Comparison of ENCODE assay signal across 21 cellular contexts in the genomic region with DNA sequence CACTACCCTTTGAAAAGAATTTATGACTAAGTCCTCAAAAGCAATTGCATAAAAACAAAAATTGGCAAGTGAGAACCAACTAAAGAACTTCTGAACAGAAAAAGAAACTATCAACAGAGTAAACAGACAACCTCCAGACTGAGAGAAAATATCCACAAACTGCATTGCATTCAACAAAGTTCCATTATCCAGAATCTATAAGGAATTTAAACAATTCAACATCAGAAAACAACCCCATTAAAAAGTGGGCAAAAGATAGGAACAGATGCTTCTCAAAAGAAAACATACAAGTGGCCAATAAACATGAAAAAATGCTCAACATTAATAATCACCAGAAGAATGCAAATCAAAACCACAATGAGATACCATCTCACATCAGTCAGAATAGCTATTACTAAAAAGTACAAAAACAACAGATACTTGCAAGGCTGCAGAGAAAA.
DNase-seq lines count a peak whose midpoint lies in the region; ATAC-seq and TF ChIP-seq lines count a peak whose summit lies in the region.
"Had no signal": no experiment of that assay in that cellular context is flagged by ENCODE, and none has a peak within 500 bp of the region (broad histone marks: within the 10 kb centered on the region; RNA-seq: fewer than 3 reads in every experiment).

No MANE protein-coding gene starts in this region.

- peak overlapping the region; percentile 28 for H3K27ac Mint-ChIP-seq in mesothelial cell of epicardium
- no peak overlapping the region for H3K27ac Mint-ChIP-seq in activated T-cell treated with anti-CD3 and anti-CD28 coated beads, Interleukin-2, amount 50 U/mL, for 24 hours
- H3K27ac Mint-ChIP-seq: activated naive CD4-positive, alpha-beta T cell treated with anti-CD3 and anti-CD28 coated beads, Interleukin-2, amount 50 U/mL, for 24 hours; IgD-negative memory B cell; natural killer cell treated with Interleukin-12 subunit alpha and Interleukin-12 subunit beta and Interleukin-15 and Interleukin-18, amount 100 ng/mL, for 72 hours had no signal

- no peaks in the 10 kb centered on the region for H3K27me3 Mint-ChIP-seq in mesothelial cell of epicardium (ENCODE audit: low read depth)
- no peaks in the 10 kb centered on the region for H3K27me3 Mint-ChIP-seq in activated T-cell treated with anti-CD3 and anti-CD28 coated beads, Interleukin-2, amount 50 U/mL, for 24 hours
- H3K27me3 Mint-ChIP-seq: activated naive CD4-positive, alpha-beta T cell treated with anti-CD3 and anti-CD28 coated beads, Interleukin-2, amount 50 U/mL, for 24 hours; IgD-negative memory B cell; natural killer cell treated with Interleukin-12 subunit alpha and Interleukin-12 subunit beta and Interleukin-15 and Interleukin-18, amount 100 ng/mL, for 72 hours had no signal

- H3K4me1 Mint-ChIP-seq in mesothelial cell of epicardium = peaks cover 8% of the 10 kb centered on the region
- no peaks in the 10 kb centered on the region for H3K4me1 Mint-ChIP-seq in activated T-cell treated with anti-CD3 and anti-CD28 coated beads, Interleukin-2, amount 50 U/mL, for 24 hours (ENCODE audit: low read depth)
- H3K4me1 Mint-ChIP-seq: activated naive CD4-positive, alpha-beta T cell treated with anti-CD3 and anti-CD28 coated beads, Interleukin-2, amount 50 U/mL, for 24 hours; IgD-negative memory B cell had no signal

- H3K4me3 ChIP-seq in choroid plexus epithelial cell (ENCODE audit: low read depth, low read length) = no peak overlapping the region
- H3K4me3 ChIP-seq: left lung, thyroid gland had no signal

- TF ChIP-seq CTCF in AG09319 (IDR thresholded peaks at IDR 0.05; ENCODE audit: low read depth, low read length) (no peak), choroid plexus epithelial cell (conservative IDR thresholded peaks at IDR 0.05; ENCODE audit: low read depth, low read length) (no peak), mesothelial cell of epicardium (IDR thresholded peaks at IDR 0.05; ENCODE audit: unreplicated experiment) (no peak)

- ATAC-seq in GM18519 (IDR thresholded peaks at IDR 0.05; ENCODE audit: low FRiP score, unreplicated experiment) = no peak
- ATAC-seq: left lung; natural killer cell treated with Interleukin-12 subunit alpha and Interleukin-12 subunit beta and Interleukin-15 and Interleukin-18, amount 100 ng/mL, for 72 hours had no signal

- H3K9me3 Mint-ChIP-seq in mesothelial cell of epicardium = peaks cover 35% of the 10 kb centered on the region
- H3K9me3 Mint-ChIP-seq in activated T-cell treated with anti-CD3 and anti-CD28 coated beads, Interleukin-2, amount 50 U/mL, for 24 hours = peaks cover 17% of the 10 kb centered on the region

- H3K36me3 Mint-ChIP-seq in mesothelial cell of epicardium = peaks cover 3% of the 10 kb centered on the region
- no peaks in the 10 kb centered on the region for H3K36me3 Mint-ChIP-seq in activated T-cell treated with anti-CD3 and anti-CD28 coated beads, Interleukin-2, amount 50 U/mL, for 24 hours (ENCODE audit: low read depth)
- H3K36me3 Mint-ChIP-seq: activated naive CD4-positive, alpha-beta T cell treated with anti-CD3 and anti-CD28 coated beads, Interleukin-2, amount 50 U/mL, for 24 hours; IgD-negative memory B cell had no signal

- DNase-seq in AG09319 (ENCODE audit: extremely low read depth, low read depth) = peak; percentile 16
- DNase-seq in LHCN-M2 (ENCODE audit: low read depth) = peak; percentile 85
- peak; percentile 71 for DNase-seq in choroid plexus epithelial cell (ENCODE audit: low read depth)
- DNase-seq in mesothelial cell of epicardium (ENCODE audit: low spot score in 2 of 2, unreplicated experiment in 2 of 2) = no peak
- no peak for DNase-seq in NCI-H2196 (lab: John Stamatoyannopoulos, UW; ENCODE audit: unreplicated experiment)
- no peak for DNase-seq in AML-193 (lab: John Stamatoyannopoulos, UW)
- no peak for DNase-seq in activated T-cell treated with anti-CD3 and anti-CD28 coated beads, Interleukin-2, amount 50 U/mL, for 24 hours
- DNase-seq: activated CD4-positive, alpha-beta T cell treated with anti-CD3 and anti-CD28 coated beads for 48 hours; cerebellar nuclear complex; DMS79; H7; left lung; NCI-H1105 treated with DMSO at 0.1 percent for 48 hours; NK-92 treated with Interleukin-12 subunit alpha and Interleukin-12 subunit beta, amount 100 ng/mL, for 24 hours; SHP77; T-helper 9 cell; thyroid gland had no signal

- H3K4me3 Mint-ChIP-seq in mesothelial cell of epicardium = no peak overlapping the region
- no peak overlapping the region for H3K4me3 Mint-ChIP-seq in activated T-cell treated with anti-CD3 and anti-CD28 coated beads, Interleukin-2, amount 50 U/mL, for 24 hours
- H3K4me3 Mint-ChIP-seq: activated naive CD4-positive, alpha-beta T cell treated with anti-CD3 and anti-CD28 coated beads, Interleukin-2, amount 50 U/mL, for 24 hours; IgD-negative memory B cell; natural killer cell treated with Interleukin-12 subunit alpha and Interleukin-12 subunit beta and Interleukin-15 and Interleukin-18, amount 100 ng/mL, for 72 hours had no signal

Comparison
In these comparisons a context has a peak if more than half of its experiments do, and no peak if none do; other contexts are left out.
1. DNase-seq: peak in AG09319 (single experiment), LHCN-M2 (single experiment) and choroid plexus epithelial cell (single experiment); none in mesothelial cell of epicardium (0 of 2), NCI-H2196 (single experiment), AML-193 (0 of 2) and activated T-cell treated with anti-CD3 and anti-CD28 coated beads, Interleukin-2, amount 50 U/mL, for 24 hours (single experiment).